1 cellular context compared by ENCODE assay signal in genomic region chr11:43311791-43312607, GRCh38.
TF ChIP-seq lines count a peak whose summit lies in the region.

Gene API5 (plus strand): TSS chr11:43311996. CDS start chr11:43312128, 132 bp downstream.

TF ChIP-seq in K562, 482 proteins besides CTCF, POLR2A, EP300 and RAD21 (continued from another document and continues in another):
- TF ChIP-seq RREB1 (CRISPR knock-in tag; IDR thresholded peaks at IDR 0.05) (0 out of 2 replicates have a peak, but pooled peaks have one; percentile 24), ZBTB2 (IDR thresholded peaks at IDR 0.05) (peak; percentile 100), ETV1 (tag; conservative IDR thresholded peaks at IDR 0.05; ENCODE audit: low read depth) (0 out of 2 replicates have a peak, but pooled peaks have one; percentile 15), ZC3H11A (IDR thresholded peaks at IDR 0.05; ENCODE audit: low read depth, low read length) (0 out of 2 replicates have a peak, but pooled peaks have one; percentile 80), ZFP91 (CRISPR knock-in tag; IDR thresholded peaks at IDR 0.05) (no peak), CREB3L1 (IDR thresholded peaks at IDR 0.05; ENCODE audit: borderline replicate concordance, low read depth) (peak; percentile 70), NR1H2 (CRISPR knock-in tag; IDR thresholded peaks at IDR 0.05) (no peak), POLR2AphosphoS5 (IDR thresholded peaks at IDR 0.05; ENCODE audit: control insufficient read depth, insufficient read depth, low read depth, low read length) (peak; percentile 72), ZBTB33 (CRISPR knock-in tag; IDR thresholded peaks at IDR 0.05) (peak; percentile 18; the same call in 1 of the 2 replicates), SETDB1 (IDR thresholded peaks at IDR 0.05; ENCODE audit: low read length) (peak; percentile 54), HCFC1 (IDR thresholded peaks at IDR 0.05; ENCODE audit: low read depth, low read length) (peak; percentile 76), ZNF609 (CRISPR knock-in tag; IDR thresholded peaks at IDR 0.05; ENCODE audit: borderline replicate concordance) (no peak), SMAD3 (CRISPR knock-in tag; conservative IDR thresholded peaks at IDR 0.05) (0 out of 2 replicates have a peak, but pooled peaks have one; percentile 43), SAP30 (IDR thresholded peaks at IDR 0.05; ENCODE audit: borderline replicate concordance, insufficient read depth, low read depth, low read length, poor library complexity, severe bottlenecking) (peak; percentile 63), MYBL2 (IDR thresholded peaks at IDR 0.05; ENCODE audit: low read depth) (no peak), MYBL2 (CRISPR knock-in tag; IDR thresholded peaks at IDR 0.05; ENCODE audit: borderline replicate concordance) (no peak), CBX3 (IDR thresholded peaks at IDR 0.05; ENCODE audit: borderline replicate concordance in 1 of 2, low read length in 2 of 2) (peak in 1 of 2 experiments; percentile 78; a peak in 1 of 3 replicates), SIN3B (IDR thresholded peaks at IDR 0.05; ENCODE audit: low read depth) (peak; percentile 80), TBL1XR1 (IDR thresholded peaks at IDR 0.05; ENCODE audit: low read length in 2 of 2) (peak in 1 of 2 experiments; percentile 71; a peak in 2 of 4 replicates), SMAD1 (IDR thresholded peaks at IDR 0.05; ENCODE audit: low read depth, low read length, partially characterized antibody) (peak; percentile 63), KAT7 (CRISPR knock-in tag; IDR thresholded peaks at IDR 0.05; ENCODE audit: borderline replicate concordance) (0 out of 2 replicates have a peak, but pooled peaks have one; percentile 68), RHOXF2B (CRISPR knock-in tag; conservative IDR thresholded peaks at IDR 0.05) (no peak), EGR1 (conservative IDR thresholded peaks at IDR 0.05) (peak; percentile 97), PHF8 (IDR thresholded peaks at IDR 0.05; ENCODE audit: borderline replicate concordance, low read length) (peak; percentile 97), GMEB1 (CRISPR knock-in tag; IDR thresholded peaks at IDR 0.05) (peak; percentile 100), FOXP1 (CRISPR knock-in tag; IDR thresholded peaks at IDR 0.05) (0 out of 2 replicates have a peak, but pooled peaks have one; percentile 39), ZNF280A (IDR thresholded peaks at IDR 0.05; ENCODE audit: low read depth, partially characterized antibody) (no peak)
